In the genomic region with DNA sequence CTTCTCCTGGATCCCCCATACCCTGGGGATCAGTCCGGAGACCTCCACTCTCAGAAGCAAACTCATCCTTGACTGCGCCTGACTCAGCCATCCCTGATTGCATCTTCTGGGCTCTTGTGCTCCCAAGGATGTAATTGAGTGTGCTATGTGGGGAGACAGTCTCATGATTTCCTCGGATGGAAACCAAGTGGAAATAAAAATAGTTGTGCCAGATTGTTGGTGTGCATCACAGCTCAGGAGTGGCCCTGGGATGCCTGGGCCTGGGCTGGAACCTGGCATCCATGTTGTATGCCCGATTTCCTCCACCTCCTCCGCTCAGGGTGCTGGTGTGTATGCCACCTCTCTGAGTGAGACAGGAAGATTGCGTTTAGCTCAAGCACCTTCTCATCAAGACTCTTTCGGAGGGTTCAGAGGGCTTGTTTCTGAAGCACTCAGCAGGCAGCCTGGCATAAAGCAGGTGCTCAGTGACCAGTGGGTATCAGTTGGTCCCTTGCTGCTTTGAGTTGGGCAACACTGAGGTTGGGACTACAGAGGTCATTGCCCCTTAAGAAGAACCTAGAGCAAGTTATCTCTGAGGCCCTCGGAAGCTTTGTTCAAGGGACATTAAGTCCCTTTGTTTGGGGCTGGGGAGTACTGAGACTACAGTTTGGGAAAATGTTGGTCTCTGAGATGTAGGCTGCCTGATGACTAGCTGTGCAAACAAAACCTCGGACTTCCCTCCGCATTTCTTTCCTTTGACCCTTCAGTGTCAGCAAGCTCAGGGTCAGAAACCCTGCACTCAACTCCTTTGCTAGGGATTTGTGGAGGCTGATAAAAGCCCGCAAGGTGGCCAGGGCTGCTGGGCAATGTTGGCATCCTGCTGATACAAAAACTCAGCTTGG, we compare ENCODE assay signal across 2 cellular contexts.
TF ChIP-seq lines count a peak whose summit lies in the region.

No MANE protein-coding gene starts in this region.

TF ChIP-seq in SK-N-SH, 30 proteins besides CTCF, POLR2A, EP300 and RAD21 (continued from another document):
- TF ChIP-seq TEAD4 (IDR thresholded peaks at IDR 0.05; ENCODE audit: borderline replicate concordance, insufficient read depth), result no peak

TF ChIP-seq in SK-N-SH treated with all-trans-retinoic acid at 6 μM for 48 hours, 23 proteins besides CTCF, POLR2A, EP300 and RAD21 (continued from another document):
- TF ChIP-seq, protein P1, sequence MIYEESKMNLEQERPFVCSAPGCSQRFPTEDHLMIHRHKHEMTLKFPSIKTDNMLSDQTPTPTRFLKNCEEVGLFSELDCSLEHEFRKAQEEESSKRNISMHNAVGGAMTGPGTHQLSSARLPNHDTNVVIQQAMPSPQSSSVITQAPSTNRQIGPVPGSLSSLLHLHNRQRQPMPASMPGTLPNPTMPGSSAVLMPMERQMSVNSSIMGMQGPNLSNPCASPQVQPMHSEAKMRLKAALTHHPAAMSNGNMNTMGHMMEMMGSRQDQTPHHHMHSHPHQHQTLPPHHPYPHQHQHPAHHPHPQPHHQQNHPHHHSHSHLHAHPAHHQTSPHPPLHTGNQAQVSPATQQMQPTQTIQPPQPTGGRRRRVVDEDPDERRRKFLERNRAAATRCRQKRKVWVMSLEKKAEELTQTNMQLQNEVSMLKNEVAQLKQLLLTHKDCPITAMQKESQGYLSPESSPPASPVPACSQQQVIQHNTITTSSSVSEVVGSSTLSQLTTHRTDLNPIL (CRISPR knock-in tag; IDR thresholded peaks at IDR 0.05; ENCODE audit: low read depth), result no peak
- TF ChIP-seq ZNF70 (CRISPR knock-in tag; IDR thresholded peaks at IDR 0.05), result no peak
- TF ChIP-seq, protein P2, sequence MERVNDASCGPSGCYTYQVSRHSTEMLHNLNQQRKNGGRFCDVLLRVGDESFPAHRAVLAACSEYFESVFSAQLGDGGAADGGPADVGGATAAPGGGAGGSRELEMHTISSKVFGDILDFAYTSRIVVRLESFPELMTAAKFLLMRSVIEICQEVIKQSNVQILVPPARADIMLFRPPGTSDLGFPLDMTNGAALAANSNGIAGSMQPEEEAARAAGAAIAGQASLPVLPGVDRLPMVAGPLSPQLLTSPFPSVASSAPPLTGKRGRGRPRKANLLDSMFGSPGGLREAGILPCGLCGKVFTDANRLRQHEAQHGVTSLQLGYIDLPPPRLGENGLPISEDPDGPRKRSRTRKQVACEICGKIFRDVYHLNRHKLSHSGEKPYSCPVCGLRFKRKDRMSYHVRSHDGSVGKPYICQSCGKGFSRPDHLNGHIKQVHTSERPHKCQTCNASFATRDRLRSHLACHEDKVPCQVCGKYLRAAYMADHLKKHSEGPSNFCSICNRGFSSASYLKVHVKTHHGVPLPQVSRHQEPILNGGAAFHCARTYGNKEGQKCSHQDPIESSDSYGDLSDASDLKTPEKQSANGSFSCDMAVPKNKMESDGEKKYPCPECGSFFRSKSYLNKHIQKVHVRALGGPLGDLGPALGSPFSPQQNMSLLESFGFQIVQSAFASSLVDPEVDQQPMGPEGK (CRISPR knock-in tag; IDR thresholded peaks at IDR 0.05; ENCODE audit: borderline replicate concordance), result no peak
